In genomic region chr20:3190681-3191111, GRCh38 we compare ENCODE assay signal across 1 cellular context.
TF ChIP-seq lines count a peak whose summit lies in the region.

No MANE protein-coding gene starts in this region.

TF ChIP-seq in WTC11, 78 proteins besides CTCF, POLR2A, EP300 and RAD21 (continued from another document):
- TF ChIP-seq HMGA2 (CRISPR knock-in tag; IDR thresholded peaks at IDR 0.05) (no peak), TP53 (CRISPR knock-in tag; IDR thresholded peaks at IDR 0.05) (no peak)
TF ChIP-seq in WTC11: peak in this region for 0.
